In genomic region chr6:169397684-169398083, GRCh38 we compare ENCODE assay signal across 23 cellular contexts.
DNase-seq lines count a peak whose midpoint lies in the region; ATAC-seq and TF ChIP-seq lines count a peak whose summit lies in the region.
"Had no signal": no experiment of that assay in that cellular context is flagged by ENCODE, and none has a peak within 500 bp of the region (broad histone marks: within the 10 kb centered on the region; RNA-seq: fewer than 3 reads in every experiment).

No MANE protein-coding gene starts in this region.

- H3K27me3 ChIP-seq in SK-N-SH (ENCODE audit: insufficient read depth) (no peaks in the 10 kb centered on the region), adipocyte (replicated peaks; ENCODE audit: control insufficient read depth, insufficient read depth, low read length) (no peaks in the 10 kb centered on the region), upper lobe of right lung (no peaks in the 10 kb centered on the region)

- H3K4me1 Mint-ChIP-seq in activated naive CD4-positive, alpha-beta T cell treated with anti-CD3 and anti-CD28 coated beads for 36 hours (ENCODE audit: low read depth), result no peaks in the 10 kb centered on the region
- no peaks in the 10 kb centered on the region for H3K4me1 Mint-ChIP-seq in activated CD4-positive, alpha-beta memory T cell treated with anti-CD3 and anti-CD28 coated beads, Interleukin-2, amount 10 ng/mL, durations not matched to agents 7 days and 5 days
- H3K4me1 Mint-ChIP-seq: GM23338 had no signal

- H3K36me3 ChIP-seq in SK-N-SH (replicated peaks in 1 of 2; ENCODE audit: control insufficient read depth in 1 of 2, insufficient read depth in 2 of 2, low read length in 1 of 2), result no peaks in the 10 kb centered on the region
- no peaks in the 10 kb centered on the region for H3K36me3 ChIP-seq in adipocyte (ENCODE audit: control insufficient read depth, insufficient read depth, low read length, severe bottlenecking)
- H3K36me3 ChIP-seq in upper lobe of right lung, result no peaks in the 10 kb centered on the region
- H3K36me3 ChIP-seq: HAP-1 had no signal

- H3K27me3 Mint-ChIP-seq in activated naive CD4-positive, alpha-beta T cell treated with anti-CD3 and anti-CD28 coated beads for 36 hours (ENCODE audit: low read depth), result no peaks in the 10 kb centered on the region
- no peaks in the 10 kb centered on the region for H3K27me3 Mint-ChIP-seq in activated CD4-positive, alpha-beta memory T cell treated with anti-CD3 and anti-CD28 coated beads, Interleukin-2, amount 10 ng/mL, durations not matched to agents 7 days and 5 days
- H3K27me3 Mint-ChIP-seq: CD4-positive, alpha-beta T cell had no signal

- H3K27ac ChIP-seq in SK-N-SH (ENCODE audit: low read depth in 2 of 2, low read length in 1 of 2) (no peak overlapping the region), upper lobe of right lung (no peak overlapping the region)
- H3K27ac ChIP-seq: 22Rv1, SK-N-MC had no signal

- H3K4me1 ChIP-seq in SK-N-SH (ENCODE audit: control insufficient read depth in 1 of 2, insufficient read depth in 2 of 2, low read depth in 1 of 2, low read length in 1 of 2) (no peaks in the 10 kb centered on the region), adipocyte (ENCODE audit: control insufficient read depth, insufficient read depth, low read length) (peaks cover 21% of the 10 kb centered on the region), upper lobe of right lung (no peaks in the 10 kb centered on the region)
- H3K4me1 ChIP-seq: HAP-1 had no signal

- H3K27ac Mint-ChIP-seq in activated naive CD4-positive, alpha-beta T cell treated with anti-CD3 and anti-CD28 coated beads for 36 hours, result no peak overlapping the region
- no peak overlapping the region for H3K27ac Mint-ChIP-seq in activated CD4-positive, alpha-beta memory T cell treated with anti-CD3 and anti-CD28 coated beads, Interleukin-2, amount 10 ng/mL, durations not matched to agents 7 days and 5 days
- H3K27ac Mint-ChIP-seq: CD4-positive, alpha-beta T cell; GM23338; HFFc6 had no signal

- no peak overlapping the region for H3K4me2 ChIP-seq in SK-N-SH
- H3K4me2 ChIP-seq: GM23338 had no signal

- H3K9me2 ChIP-seq in SK-N-SH, result no peaks in the 10 kb centered on the region

- H3K9ac ChIP-seq in SK-N-SH, result no peak overlapping the region
- H3K9ac ChIP-seq in adipocyte (ENCODE audit: low read length), result peak overlapping the region; percentile 15

- WGBS in SK-N-SH (ENCODE audit: low lambda C conversion rate), result 53% methylated on average over 12 of the region's 12 CpGs

- intact Hi-C loops in upper lobe of right lung (cut with DNase I), result no loop called here
- intact Hi-C loops in activated naive CD4-positive, alpha-beta T cell treated with anti-CD3 and anti-CD28 coated beads for 36 hours (cut with micrococcal nuclease), result no loop called here

- no peaks in the 10 kb centered on the region for H3K79me2 ChIP-seq in SK-N-SH (ENCODE audit: insufficient read depth)

- no peak overlapping the region for H2AFZ ChIP-seq in SK-N-SH (ENCODE audit: low read depth)
- H2AFZ ChIP-seq: GM23338 had no signal

- POLR2A ChIA-PET in SK-N-SH (lab: Yijun Ruan, JAX), result no interaction called here
- POLR2A ChIA-PET in activated CD4-positive, alpha-beta memory T cell treated with anti-CD3 and anti-CD28 coated beads, Interleukin-2, amount 10 ng/mL, durations not matched to agents 7 days and 5 days (lab: Charles Lee), result no interaction called here

- H3F3A ChIP-seq in SK-N-SH (replicated peaks; ENCODE audit: insufficient read depth), result no peaks in the 10 kb centered on the region

- TF ChIP-seq CTCF in SK-N-SH (IDR thresholded peaks at IDR 0.05) (no peak), upper lobe of right lung (IDR thresholded peaks at IDR 0.05) (no peak)

- H3K36me3 Mint-ChIP-seq in activated naive CD4-positive, alpha-beta T cell treated with anti-CD3 and anti-CD28 coated beads for 36 hours (ENCODE audit: low read depth), result no peaks in the 10 kb centered on the region
- H3K36me3 Mint-ChIP-seq in activated CD4-positive, alpha-beta memory T cell treated with anti-CD3 and anti-CD28 coated beads, Interleukin-2, amount 10 ng/mL, durations not matched to agents 7 days and 5 days (ENCODE audit: low read depth), result no peaks in the 10 kb centered on the region

- H3K9me3 ChIP-seq in SK-N-SH (no peaks in the 10 kb centered on the region), adipocyte (ENCODE audit: control insufficient read depth, low read length) (peaks cover 2% of the 10 kb centered on the region), upper lobe of right lung (no peaks in the 10 kb centered on the region)
- H3K9me3 ChIP-seq: HAP-1 had no signal

- no peak for TF ChIP-seq RAD21 in SK-N-SH (IDR thresholded peaks at IDR 0.05; ENCODE audit: low read length)

- H3K4me3 ChIP-seq in SK-N-SH (ENCODE audit: low read depth in 2 of 2, low read length in 1 of 2) (no peak overlapping the region), adipocyte (ENCODE audit: low read length) (no peak overlapping the region), upper lobe of right lung (no peak overlapping the region)
- H3K4me3 ChIP-seq: GM23338, HAP-1, SK-N-MC had no signal

- H3K9me3 Mint-ChIP-seq in activated naive CD4-positive, alpha-beta T cell treated with anti-CD3 and anti-CD28 coated beads for 36 hours, result no peaks in the 10 kb centered on the region
- no peaks in the 10 kb centered on the region for H3K9me3 Mint-ChIP-seq in activated CD4-positive, alpha-beta memory T cell treated with anti-CD3 and anti-CD28 coated beads, Interleukin-2, amount 10 ng/mL, durations not matched to agents 7 days and 5 days
- H3K9me3 Mint-ChIP-seq: CD4-positive, alpha-beta T cell; HFFc6 had no signal

- peak; percentile 23 for DNase-seq in SK-N-SH
- DNase-seq in adipocyte (ENCODE audit: low read depth), result no peak
- peak; percentile 52 for DNase-seq in left kidney (ENCODE audit: low read depth, low spot score)
- DNase-seq in upper lobe of right lung, result peak; percentile 36
- DNase-seq in activated naive CD4-positive, alpha-beta T cell treated with anti-CD3 and anti-CD28 coated beads for 36 hours, result no peak
- DNase-seq in activated CD4-positive, alpha-beta memory T cell treated with anti-CD3 and anti-CD28 coated beads, Interleukin-2, amount 10 ng/mL, durations not matched to agents 7 days and 5 days, result no peak
- DNase-seq: CD4-positive, alpha-beta T cell; DMS53; HFFc6; KBM-7; NCI-H1105 treated with DMSO at 0.1 percent for 48 hours; NCI-H146; NCI-H1930; NCI-H2107; NCI-H524; SHP77 treated with DMSO at 0.1 percent for 48 hours had no signal

- TF ChIP-seq EP300 in SK-N-SH (IDR thresholded peaks at IDR 0.05; ENCODE audit: borderline replicate concordance in 1 of 2, low read depth in 1 of 2, low read length in 1 of 2), result no peak

- no peaks in the 10 kb centered on the region for H4K20me1 ChIP-seq in SK-N-SH (ENCODE audit: insufficient read depth)

- ATAC-seq in SK-N-SH treated with all-trans-retinoic acid at 6 μM for 48 hours (no peak), upper lobe of right lung (no peak), HG03354 (IDR thresholded peaks at IDR 0.05; ENCODE audit: poor library complexity, severe bottlenecking, unreplicated experiment) (no peak)
- ATAC-seq: GM23338, Panc1 had no signal

- CTCF ChIA-PET in SK-N-SH (lab: Yijun Ruan, JAX), result no interaction called here
- CTCF ChIA-PET in activated naive CD4-positive, alpha-beta T cell treated with anti-CD3 and anti-CD28 coated beads for 36 hours (lab: Charles Lee), result no interaction called here
- CTCF ChIA-PET in activated CD4-positive, alpha-beta memory T cell treated with anti-CD3 and anti-CD28 coated beads, Interleukin-2, amount 10 ng/mL, durations not matched to agents 7 days and 5 days (lab: Charles Lee), result no interaction called here

- no peak overlapping the region for H3K4me3 Mint-ChIP-seq in activated naive CD4-positive, alpha-beta T cell treated with anti-CD3 and anti-CD28 coated beads for 36 hours
- H3K4me3 Mint-ChIP-seq in activated CD4-positive, alpha-beta memory T cell treated with anti-CD3 and anti-CD28 coated beads, Interleukin-2, amount 10 ng/mL, durations not matched to agents 7 days and 5 days, result no peak overlapping the region
- H3K4me3 Mint-ChIP-seq: CD4-positive, alpha-beta T cell; GM23338; HFFc6 had no signal

TF ChIP-seq in SK-N-SH, 30 proteins besides CTCF, POLR2A, EP300 and RAD21 (continues in another document):
- TF ChIP-seq, protein P1, sequence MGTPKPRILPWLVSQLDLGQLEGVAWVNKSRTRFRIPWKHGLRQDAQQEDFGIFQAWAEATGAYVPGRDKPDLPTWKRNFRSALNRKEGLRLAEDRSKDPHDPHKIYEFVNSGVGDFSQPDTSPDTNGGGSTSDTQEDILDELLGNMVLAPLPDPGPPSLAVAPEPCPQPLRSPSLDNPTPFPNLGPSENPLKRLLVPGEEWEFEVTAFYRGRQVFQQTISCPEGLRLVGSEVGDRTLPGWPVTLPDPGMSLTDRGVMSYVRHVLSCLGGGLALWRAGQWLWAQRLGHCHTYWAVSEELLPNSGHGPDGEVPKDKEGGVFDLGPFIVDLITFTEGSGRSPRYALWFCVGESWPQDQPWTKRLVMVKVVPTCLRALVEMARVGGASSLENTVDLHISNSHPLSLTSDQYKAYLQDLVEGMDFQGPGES (IDR thresholded peaks at IDR 0.05; ENCODE audit: low read depth, low read length), result no peak

TF ChIP-seq in SK-N-SH treated with all-trans-retinoic acid at 6 μM for 48 hours, 23 proteins besides CTCF, POLR2A, EP300 and RAD21 (continues in another document):
- TF ChIP-seq OSR1 (CRISPR knock-in tag; IDR thresholded peaks at IDR 0.05), result no peak
- TF ChIP-seq, protein P2, sequence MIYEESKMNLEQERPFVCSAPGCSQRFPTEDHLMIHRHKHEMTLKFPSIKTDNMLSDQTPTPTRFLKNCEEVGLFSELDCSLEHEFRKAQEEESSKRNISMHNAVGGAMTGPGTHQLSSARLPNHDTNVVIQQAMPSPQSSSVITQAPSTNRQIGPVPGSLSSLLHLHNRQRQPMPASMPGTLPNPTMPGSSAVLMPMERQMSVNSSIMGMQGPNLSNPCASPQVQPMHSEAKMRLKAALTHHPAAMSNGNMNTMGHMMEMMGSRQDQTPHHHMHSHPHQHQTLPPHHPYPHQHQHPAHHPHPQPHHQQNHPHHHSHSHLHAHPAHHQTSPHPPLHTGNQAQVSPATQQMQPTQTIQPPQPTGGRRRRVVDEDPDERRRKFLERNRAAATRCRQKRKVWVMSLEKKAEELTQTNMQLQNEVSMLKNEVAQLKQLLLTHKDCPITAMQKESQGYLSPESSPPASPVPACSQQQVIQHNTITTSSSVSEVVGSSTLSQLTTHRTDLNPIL (CRISPR knock-in tag; IDR thresholded peaks at IDR 0.05; ENCODE audit: low read depth), result no peak
- TF ChIP-seq ZNF565 (CRISPR knock-in tag; conservative IDR thresholded peaks at IDR 0.05; ENCODE audit: low read depth), result no peak
- TF ChIP-seq CSDC2 (CRISPR knock-in tag; IDR thresholded peaks at IDR 0.05), result no peak
- no peak for TF ChIP-seq PPARA (CRISPR knock-in tag; IDR thresholded peaks at IDR 0.05; ENCODE audit: borderline replicate concordance)
- no peak for TF ChIP-seq ISL1 (CRISPR knock-in tag; IDR thresholded peaks at IDR 0.05)
- TF ChIP-seq ZFP3 (CRISPR knock-in tag; IDR thresholded peaks at IDR 0.05), result no peak
- no peak for TF ChIP-seq ZC3H10 (CRISPR knock-in tag; IDR thresholded peaks at IDR 0.05)
- no peak for TF ChIP-seq ZFP30 (CRISPR knock-in tag; IDR thresholded peaks at IDR 0.05)

Comparison
In these comparisons a context has a peak if more than half of its experiments do, and no peak if none do; other contexts are left out.
1. DNase-seq: peak in SK-N-SH (single experiment), left kidney (single experiment) and upper lobe of right lung (single experiment); none in adipocyte (single experiment), activated naive CD4-positive, alpha-beta T cell treated with anti-CD3 and anti-CD28 coated beads for 36 hours (single experiment) and activated CD4-positive, alpha-beta memory T cell treated with anti-CD3 and anti-CD28 coated beads, Interleukin-2, amount 10 ng/mL, durations not matched to agents 7 days and 5 days (single experiment).